Comparison of ENCODE assay signal across 12 cellular contexts in the genomic region with DNA sequence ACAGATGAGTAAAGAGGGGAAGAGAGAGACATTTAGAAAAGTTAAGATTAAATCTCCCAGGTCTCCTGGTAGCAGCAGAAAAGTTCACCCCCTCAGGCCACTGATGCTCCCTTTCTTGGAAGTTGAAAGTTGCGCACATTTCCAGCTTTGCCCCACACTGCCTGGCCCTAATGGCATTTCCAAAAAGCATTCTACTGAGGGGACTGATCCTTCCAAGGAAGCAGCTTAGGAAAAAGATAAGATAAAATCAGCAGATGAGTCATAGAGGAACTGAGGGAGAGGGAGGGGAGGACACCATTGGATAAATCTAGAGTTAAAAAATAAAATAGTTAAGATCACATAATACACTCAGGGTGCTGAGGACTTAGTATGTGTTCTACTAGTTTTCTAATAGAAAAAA.
"Had no signal": no experiment of that assay in that cellular context is flagged by ENCODE, and none has a peak within 500 bp of the region (broad histone marks: within the 10 kb centered on the region; RNA-seq: fewer than 3 reads in every experiment).

No MANE protein-coding gene starts in this region.

- H3K27me3 ChIP-seq: adrenal gland, esophagus squamous epithelium, pancreas, suprapubic skin, upper lobe of left lung had no signal

- H3K4me1 ChIP-seq: esophagus squamous epithelium, pancreas, suprapubic skin, upper lobe of left lung had no signal

- H3K27ac ChIP-seq: adrenal gland, esophagus squamous epithelium, left ventricle myocardium inferior, pancreas, suprapubic skin, upper lobe of left lung had no signal

- H3K9me3 ChIP-seq: adrenal gland, esophagus squamous epithelium, left ventricle myocardium inferior, pancreas, suprapubic skin, upper lobe of left lung had no signal

- H3K36me3 ChIP-seq: adrenal gland, esophagus squamous epithelium, left ventricle myocardium inferior, pancreas, upper lobe of left lung had no signal

- H3K4me3 ChIP-seq: adrenal gland, esophagus squamous epithelium, left ventricle myocardium inferior, pancreas, suprapubic skin, upper lobe of left lung had no signal

- DNase-seq: activated CD4-positive, alpha-beta T cell treated with anti-CD3 and anti-CD28 coated beads, Interleukin-2, amount 50 U/mL, for 1 hour; activated effector memory CD4-positive, alpha-beta T cell treated with Interleukin-2 at 50 U/mL for 16 hours; esophagus squamous epithelium; hippocampal formation; kidney; left ventricle myocardium inferior; midbrain; pancreas; upper lobe of left lung had no signal

- ATAC-seq: pancreas, sciatic nerve had no signal
